In genomic region chr21:42570841-42571387, GRCh38 we compare ENCODE assay signal across 11 cellular contexts. TPM values are rescaled to one million over a fixed set of nuclear protein-coding genes. Genes with fewer than 3 reads are reported as not detected.
DNase-seq lines count a peak whose midpoint lies in the region; ATAC-seq and TF ChIP-seq lines count a peak whose summit lies in the region.
"Had no signal": no experiment of that assay in that cellular context is flagged by ENCODE, and none has a peak within 500 bp of the region (broad histone marks: within the 10 kb centered on the region; RNA-seq: fewer than 3 reads in every experiment).

No MANE protein-coding gene starts in this region.

- intact Hi-C loops in mucosa of descending colon (cut with DNase I, micrococcal nuclease), result no loop called here

- peaks cover 4% of the 10 kb centered on the region for H3K9me3 Mint-ChIP-seq in osteocyte (ENCODE audit: unreplicated experiment)
- H3K9me3 Mint-ChIP-seq: CD4-positive, alpha-beta T cell had no signal

- peaks cover 8% of the 10 kb centered on the region; the same call in 1 of the 2 replicates for H3K4me1 ChIP-seq in BE2C
- no peaks in the 10 kb centered on the region for H3K4me1 ChIP-seq in mucosa of descending colon (ENCODE audit: low read depth)

- H3K9me3 ChIP-seq in BE2C (no peaks in the 10 kb centered on the region), mucosa of descending colon (no peaks in the 10 kb centered on the region)

- no peak overlapping the region for H3K27ac Mint-ChIP-seq in osteocyte (ENCODE audit: unreplicated experiment)
- H3K27ac Mint-ChIP-seq: CD4-positive, alpha-beta T cell had no signal

- no peaks in the 10 kb centered on the region for H3K4me1 Mint-ChIP-seq in osteocyte (ENCODE audit: unreplicated experiment)

- no peaks in the 10 kb centered on the region for H3K27me3 ChIP-seq in BE2C

- peak; percentile 79 for DNase-seq in BE2C
- peak; percentile 50 for DNase-seq in M059J (ENCODE audit: low read depth)
- DNase-seq in astrocyte of the hippocampus (ENCODE audit: low read depth, low spot score), result peak; percentile 49
- peak in 1 of 3 donors; percentile 23 for DNase-seq in mucosa of descending colon
- no peak for DNase-seq in cerebellar nuclear complex (lab: John Stamatoyannopoulos, UW)
- DNase-seq in GM19238 (ENCODE audit: insufficient read length, low spot score), result no peak
- no peak for DNase-seq in osteocyte (ENCODE audit: extremely low spot score, unreplicated experiment)
- DNase-seq: activated CD4-positive, alpha-beta T cell treated with anti-CD3 and anti-CD28 coated beads for 4 hours had no signal

- H3K36me3 ChIP-seq in BE2C (no peaks in the 10 kb centered on the region), mucosa of descending colon (ENCODE audit: low read depth) (no peaks in the 10 kb centered on the region)

- H3K27me3 Mint-ChIP-seq in osteocyte (ENCODE audit: unreplicated experiment), result no peaks in the 10 kb centered on the region
- H3K27me3 Mint-ChIP-seq: CD4-positive, alpha-beta T cell had no signal

- no peak overlapping the region for H3K4me3 Mint-ChIP-seq in osteocyte (ENCODE audit: unreplicated experiment)
- H3K4me3 Mint-ChIP-seq: CD4-positive, alpha-beta T cell had no signal

- ATAC-seq in mucosa of descending colon, result peak; percentile 53
- no peak for ATAC-seq in HG02642 (IDR thresholded peaks at IDR 0.05; ENCODE audit: poor library complexity, unreplicated experiment)
- ATAC-seq: right cardiac atrium had no signal

- TF ChIP-seq CTCF in BE2C (IDR thresholded peaks at IDR 0.05; ENCODE audit: low read depth, low read length) (no peak), mucosa of descending colon (IDR thresholded peaks at IDR 0.05) (no peak), osteocyte (IDR thresholded peaks at IDR 0.05) (no peak)

- H3K36me3 Mint-ChIP-seq in osteocyte (ENCODE audit: unreplicated experiment), result peaks cover 17% of the 10 kb centered on the region

- H3K4me3 ChIP-seq in BE2C (ENCODE audit: low read depth, low read length), result peak overlapping the region; percentile 29; the same call in 1 of the 2 replicates
- no peak overlapping the region for H3K4me3 ChIP-seq in mucosa of descending colon

RNA-seq across cellular contexts. Expression of gene SLC37A1, which starts 57.3 kb away (rescaled TPM):
- polyA plus RNA-seq in BE2C (2012; ENCODE audit: insufficient read depth, insufficient read length, low read depth), result 3.9 TPM
- 1.3 and 1.7 TPM in 2 replicates for total RNA-seq in M059J (2014; rRNA removed; shearing (Covaris generic))
- total RNA-seq in mucosa of descending colon (100 to 1,000 TPM in 1 of 3 donors, 10 to 100 TPM in 2; 52.3 to 179 (median 92.3) TPM), osteocyte (13.2 and 13.5 TPM in 2 replicates)

Comparison
In these comparisons a context has a peak if more than half of its experiments do, and no peak if none do; other contexts are left out.
1. DNase-seq: peak in BE2C (single experiment), M059J (single experiment) and astrocyte of the hippocampus (single experiment); none in cerebellar nuclear complex (0 of 2), GM19238 (single experiment) and osteocyte (single experiment).